Comparison of ENCODE assay signal across 1 cellular context in genomic region chr7:76575919-76576657, GRCh38. TPM values are rescaled to one million over a fixed set of nuclear protein-coding genes. Genes with fewer than 3 reads are reported as not detected.
"Had no signal": no experiment of that assay in that cellular context is flagged by ENCODE, and none has a peak within 500 bp of the region (broad histone marks: within the 10 kb centered on the region; RNA-seq: fewer than 3 reads in every experiment).

No MANE protein-coding gene starts in this region.

RNA-seq across cellular contexts. Expression of gene SPDYE16, which starts 33.0 kb away (rescaled TPM):
- total RNA-seq: kidney epithelial cell had no signal
